Comparison of ENCODE assay signal across 9 cellular contexts in the genomic region with DNA sequence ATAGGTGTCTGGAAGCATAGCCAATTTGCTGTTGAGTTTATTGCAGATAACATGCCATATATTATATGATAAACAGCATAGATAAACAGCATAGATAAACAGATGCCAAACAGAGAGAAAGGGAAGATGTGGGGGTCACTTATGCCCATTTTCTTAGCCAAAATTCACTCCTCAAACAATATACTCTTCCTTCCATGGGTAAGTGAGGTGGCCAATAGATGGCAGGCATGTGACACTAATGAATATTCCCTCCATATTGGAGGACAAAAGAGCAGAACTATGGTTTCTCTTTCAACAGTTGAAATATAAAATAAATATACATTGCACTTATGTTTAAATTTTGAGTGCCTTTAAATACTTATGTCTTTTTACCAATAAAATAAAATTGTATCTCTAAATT.
DNase-seq lines count a peak whose midpoint lies in the region; ATAC-seq and TF ChIP-seq lines count a peak whose summit lies in the region.
"Had no signal": no experiment of that assay in that cellular context is flagged by ENCODE, and none has a peak within 500 bp of the region (broad histone marks: within the 10 kb centered on the region; RNA-seq: fewer than 3 reads in every experiment).

No MANE protein-coding gene starts in this region.

- H3K9me3 ChIP-seq in CD8-positive, alpha-beta memory T cell (ENCODE audit: low read length): no peaks in the 10 kb centered on the region
- H3K9me3 ChIP-seq in psoas muscle: no peaks in the 10 kb centered on the region
- H3K9me3 ChIP-seq: HAP-1 had no signal

- no peaks in the 10 kb centered on the region for H3K4me1 Mint-ChIP-seq in nephron progenitor cell
- no peaks in the 10 kb centered on the region for H3K4me1 Mint-ChIP-seq in CD8-positive, alpha-beta memory T cell

- CTCF ChIA-PET in CD8-positive, alpha-beta memory T cell (lab: Charles Lee): no interaction called here

- no peak for ATAC-seq in HG03280 (IDR thresholded peaks at IDR 0.05; ENCODE audit: unreplicated experiment)
- no peak for ATAC-seq in psoas muscle

- no peak overlapping the region for H3K4me3 ChIP-seq in CD8-positive, alpha-beta memory T cell (ENCODE audit: low read length)
- H3K4me3 ChIP-seq in psoas muscle: no peak overlapping the region
- H3K4me3 ChIP-seq: HAP-1 had no signal

- no peaks in the 10 kb centered on the region for H3K27me3 ChIP-seq in CD8-positive, alpha-beta memory T cell (ENCODE audit: insufficient read depth, low read length, poor library complexity, severe bottlenecking)
- H3K27me3 ChIP-seq in psoas muscle (ENCODE audit: insufficient read depth in 3 of 3, low read length in 2 of 3): no peaks in the 10 kb centered on the region

- no peaks in the 10 kb centered on the region for H3K36me3 ChIP-seq in CD8-positive, alpha-beta memory T cell (ENCODE audit: insufficient read depth, low read length)
- H3K36me3 ChIP-seq in psoas muscle (ENCODE audit: insufficient read depth in 1 of 2, low read depth in 1 of 2): no peaks in the 10 kb centered on the region
- H3K36me3 ChIP-seq: HAP-1 had no signal

- no peak overlapping the region for H3K4me3 Mint-ChIP-seq in nephron progenitor cell
- H3K4me3 Mint-ChIP-seq in CD8-positive, alpha-beta memory T cell: no peak overlapping the region

- H3K9me3 Mint-ChIP-seq in nephron progenitor cell: peaks cover 18% of the 10 kb centered on the region
- peaks cover 5 to 32% (median 16%) of the 10 kb centered on the region in 5 donors for H3K9me3 Mint-ChIP-seq in CD8-positive, alpha-beta memory T cell

- POLR2A ChIA-PET in CD8-positive, alpha-beta memory T cell (lab: Charles Lee): no interaction called here

- no peaks in the 10 kb centered on the region for H3K4me1 ChIP-seq in CD8-positive, alpha-beta memory T cell (ENCODE audit: insufficient read depth, low read length)
- H3K4me1 ChIP-seq in psoas muscle: no peaks in the 10 kb centered on the region
- H3K4me1 ChIP-seq: HAP-1 had no signal

- peak; percentile 8; the same call in 1 of the 2 replicates for TF ChIP-seq CTCF in GM12874 (IDR thresholded peaks at IDR 0.05; ENCODE audit: insufficient read depth, low read depth, low read length)
- peak; percentile 39 for TF ChIP-seq CTCF in nephron progenitor cell (IDR thresholded peaks at IDR 0.05)
- no peak for TF ChIP-seq CTCF in psoas muscle (IDR thresholded peaks at IDR 0.05)

- H3K27me3 Mint-ChIP-seq in nephron progenitor cell (ENCODE audit: low read depth, poor library complexity): no peaks in the 10 kb centered on the region
- H3K27me3 Mint-ChIP-seq in CD8-positive, alpha-beta memory T cell: no peaks in the 10 kb centered on the region

- H3K36me3 Mint-ChIP-seq in nephron progenitor cell (ENCODE audit: low read depth): no peaks in the 10 kb centered on the region
- no peaks in the 10 kb centered on the region for H3K36me3 Mint-ChIP-seq in CD8-positive, alpha-beta memory T cell

- DNase-seq in HuH-7.5 (ENCODE audit: low spot score): peak; percentile 1
- DNase-seq in astrocyte of the hippocampus (ENCODE audit: low read depth, low spot score): peak; percentile 26
- peak; percentile 7 for DNase-seq in nephron progenitor cell
- DNase-seq in NCI-H2227 (lab: John Stamatoyannopoulos, UW; ENCODE audit: unreplicated experiment): no peak
- DNase-seq in CD8-positive, alpha-beta memory T cell: no peak
- DNase-seq in psoas muscle: no peak

- no peak overlapping the region for H3K27ac ChIP-seq in CD8-positive, alpha-beta memory T cell (ENCODE audit: low read depth, low read length)
- H3K27ac ChIP-seq in psoas muscle: no peak overlapping the region

- intact Hi-C loops in psoas muscle (cut with DNase I): no loop called here

- H3K27ac Mint-ChIP-seq in nephron progenitor cell: no peak overlapping the region
- no peak overlapping the region for H3K27ac Mint-ChIP-seq in CD8-positive, alpha-beta memory T cell

Comparison
In these comparisons a context has a peak if more than half of its experiments do, and no peak if none do; other contexts are left out.
1. DNase-seq: peak in HuH-7.5 (single experiment), astrocyte of the hippocampus (single experiment) and nephron progenitor cell (single experiment); none in NCI-H2227 (single experiment), CD8-positive, alpha-beta memory T cell (0 of 5) and psoas muscle (0 of 2).